ENCODE assay signal across 8 cellular contexts in genomic region chr3:139538733-139539132, GRCh38. TPM values are rescaled to one million over a fixed set of nuclear protein-coding genes. Genes with fewer than 3 reads are reported as not detected.
DNase-seq lines count a peak whose midpoint lies in the region; ATAC-seq and TF ChIP-seq lines count a peak whose summit lies in the region.

No MANE protein-coding gene starts in this region.

- H2BK15ac ChIP-seq in neuronal stem cell (ENCODE audit: low read length): no peak overlapping the region

- H3K4me1 ChIP-seq in A673 (ENCODE audit: insufficient read depth, low read length, poor library complexity, severe bottlenecking): peaks cover 53% of the 10 kb centered on the region
- peaks cover 37 to 39% of the 10 kb centered on the region in 2 donors for H3K4me1 ChIP-seq in neuronal stem cell (ENCODE audit: control insufficient read depth in 2 of 2, insufficient read depth in 1 of 2, low read depth in 1 of 2, low read length in 2 of 2)

- H3K18ac ChIP-seq in neuronal stem cell (ENCODE audit: low read length): peak overlapping the region; percentile 54

- no peak overlapping the region for H3K27ac ChIP-seq in A673 (ENCODE audit: low read depth, low read length, poor library complexity, severe bottlenecking)
- H3K27ac ChIP-seq in neuronal stem cell (replicated peaks; ENCODE audit: low read length): no peak overlapping the region

- H3K14ac ChIP-seq in neuronal stem cell (ENCODE audit: low read length): no peak overlapping the region

- H4K91ac ChIP-seq in neuronal stem cell (ENCODE audit: low read depth, low read length, poor library complexity): no peak overlapping the region

- H3K27me3 Mint-ChIP-seq in WTC11 (ENCODE audit: low read depth): peaks cover 37% of the 10 kb centered on the region

- H3K9me3 ChIP-seq in A673 (ENCODE audit: low read depth, low read length, poor library complexity, severe bottlenecking): no peaks in the 10 kb centered on the region
- H3K9me3 ChIP-seq in neuronal stem cell (replicated peaks in 1 of 2; ENCODE audit: control insufficient read depth in 2 of 2, insufficient read depth in 1 of 2, low read depth in 1 of 2, low read length in 2 of 2): peaks cover 0 to 6% of the 10 kb centered on the region in 2 donors

- no peak overlapping the region for H3K27ac Mint-ChIP-seq in WTC11

- H2AFZ ChIP-seq in neuronal stem cell (ENCODE audit: low read length): no peak overlapping the region

- H3K36me3 Mint-ChIP-seq in WTC11: no peaks in the 10 kb centered on the region

- WGBS in neuronal stem cell (ENCODE audit: extremely low coverage in 2 of 2, insufficient read length in 2 of 2, insufficient replicate concordance in 1 of 2), 2 donors: no CpG with 5 or more reads among the region's 21 CpGs

- no peak overlapping the region for H3K4ac ChIP-seq in neuronal stem cell (ENCODE audit: low read length)

- peak overlapping the region; percentile 95 for H3K4me2 ChIP-seq in neuronal stem cell (ENCODE audit: insufficient read depth, low read length, poor library complexity, severe bottlenecking)

- no peak overlapping the region for H2BK12ac ChIP-seq in neuronal stem cell (ENCODE audit: low read length)

- H3K36me3 ChIP-seq in A673 (ENCODE audit: insufficient read depth, low read length, poor library complexity, severe bottlenecking): no peaks in the 10 kb centered on the region
- H3K36me3 ChIP-seq in neuronal stem cell (replicated peaks in 1 of 2; ENCODE audit: control insufficient read depth in 2 of 2, insufficient read depth in 2 of 2, low read length in 2 of 2): no peaks in the 10 kb centered on the region

- H3K23ac ChIP-seq in neuronal stem cell (ENCODE audit: low read depth, low read length, poor library complexity): peak overlapping the region; percentile 37

- H2BK5ac ChIP-seq in neuronal stem cell (ENCODE audit: low read length): no peak overlapping the region

- POLR2A ChIA-PET in A673 (lab: Charles Lee; ENCODE audit: low non-redundant PET) (no interaction called here), WTC11 (lab: Charles Lee) (no interaction called here)

- DNase-seq in A673 (ENCODE audit: low spot score): no peak
- peak; percentile 32 for DNase-seq in WTC11 (ENCODE audit: low spot score)
- DNase-seq in Right ventricle myocardium inferior (ENCODE audit: missing footprints): peak; percentile 75
- DNase-seq in neuronal stem cell (ENCODE audit: low spot score): no peak
- no peak for DNase-seq in NCI-H2196 (lab: John Stamatoyannopoulos, UW; ENCODE audit: unreplicated experiment)
- no peak for DNase-seq in NCI-H345 treated with DMSO at 0.1 percent for 48 hours (lab: John Stamatoyannopoulos, UW; ENCODE audit: unreplicated experiment)
- DNase-seq in stimulated activated CD4-positive, alpha-beta T cell treated with anti-CD3 and anti-CD28 coated beads, Interleukin-2, amount 100 ng/mL, for 48 hours: no peak
- DNase-seq in A172 (ENCODE audit: low spot score): no peak

- peak overlapping the region; percentile 10 for H2AK5ac ChIP-seq in neuronal stem cell (ENCODE audit: low read depth, low read length)

- H3K4me3 ChIP-seq in A673 (ENCODE audit: low read depth, low read length, poor library complexity, severe bottlenecking) (peak overlapping the region; percentile 54), neuronal stem cell (ENCODE audit: low read length in 2 of 2) (peak overlapping the region in 1 of 2 donors; percentile 62)

- H3K4me1 Mint-ChIP-seq in WTC11: peaks cover 56% of the 10 kb centered on the region

- no peak overlapping the region for H3K9ac ChIP-seq in neuronal stem cell (ENCODE audit: low read depth, low read length, poor library complexity)

- H3K27me3 ChIP-seq in A673 (replicated peaks; ENCODE audit: insufficient read depth, low read depth, low read length, poor library complexity) (no peaks in the 10 kb centered on the region), neuronal stem cell (ENCODE audit: control insufficient read depth in 3 of 3, insufficient read depth in 3 of 3, low read depth in 1 of 3, low read length in 3 of 3) (peaks cover 0 to 48% (median 0%) of the 10 kb centered on the region in 3 experiments)

- peak overlapping the region; percentile 78 for H3K4me3 Mint-ChIP-seq in WTC11

- no peak overlapping the region for H2BK120ac ChIP-seq in neuronal stem cell (ENCODE audit: low read depth, low read length)

- no TSS peak for BruUV-seq in A673 (replicated peaks; lab: Mats Ljungman, UMichigan)

- no peak overlapping the region for H4K8ac ChIP-seq in neuronal stem cell (ENCODE audit: low read depth, low read length)

- TF ChIP-seq CTCF in A673 (conservative IDR thresholded peaks at IDR 0.05; ENCODE audit: low read depth, low read length): no peak
- no peak for TF ChIP-seq CTCF in WTC11 (IDR thresholded peaks at IDR 0.05)

- ATAC-seq in WTC11: peak; percentile 11
- ATAC-seq in Right ventricle myocardium inferior: peak; percentile 44

- no peaks in the 10 kb centered on the region for H3K9me3 Mint-ChIP-seq in WTC11

- CTCF ChIA-PET in A673 (lab: Charles Lee) (no interaction called here), WTC11 (lab: Charles Lee) (no interaction called here)

- no peaks in the 10 kb centered on the region for H3K79me1 ChIP-seq in neuronal stem cell (ENCODE audit: low read depth, low read length)

- intact Hi-C loops in A673 (cut with micrococcal nuclease; ENCODE audit: unreplicated experiment): no loop called here
- intact Hi-C loops in Right ventricle myocardium inferior (cut with DNase I): no loop called here

TF ChIP-seq in WTC11, 78 proteins besides CTCF, POLR2A, EP300 and RAD21:
- TF ChIP-seq, protein P1, sequence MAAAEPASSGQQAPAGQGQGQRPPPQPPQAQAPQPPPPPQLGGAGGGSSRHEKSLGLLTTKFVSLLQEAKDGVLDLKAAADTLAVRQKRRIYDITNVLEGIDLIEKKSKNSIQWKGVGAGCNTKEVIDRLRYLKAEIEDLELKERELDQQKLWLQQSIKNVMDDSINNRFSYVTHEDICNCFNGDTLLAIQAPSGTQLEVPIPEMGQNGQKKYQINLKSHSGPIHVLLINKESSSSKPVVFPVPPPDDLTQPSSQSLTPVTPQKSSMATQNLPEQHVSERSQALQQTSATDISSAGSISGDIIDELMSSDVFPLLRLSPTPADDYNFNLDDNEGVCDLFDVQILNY (CRISPR knock-in tag; IDR thresholded peaks at IDR 0.05): 0 out of 2 replicates have a peak, but pooled peaks have one; percentile 2
- TF ChIP-seq NR3C1 (CRISPR knock-in tag; conservative IDR thresholded peaks at IDR 0.05; ENCODE audit: low read depth) (no peak), CBFB (CRISPR knock-in tag; IDR thresholded peaks at IDR 0.05; ENCODE audit: low read depth) (no peak), NFATC4 (CRISPR knock-in tag; IDR thresholded peaks at IDR 0.05) (no peak), ZNF281 (CRISPR knock-in tag; IDR thresholded peaks at IDR 0.05) (no peak), TP53 (CRISPR knock-in tag; IDR thresholded peaks at IDR 0.05) (no peak)
- TF ChIP-seq, protein P2, sequence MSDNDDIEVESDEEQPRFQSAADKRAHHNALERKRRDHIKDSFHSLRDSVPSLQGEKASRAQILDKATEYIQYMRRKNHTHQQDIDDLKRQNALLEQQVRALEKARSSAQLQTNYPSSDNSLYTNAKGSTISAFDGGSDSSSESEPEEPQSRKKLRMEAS (CRISPR knock-in tag; IDR thresholded peaks at IDR 0.05): no peak
- TF ChIP-seq, protein P3, sequence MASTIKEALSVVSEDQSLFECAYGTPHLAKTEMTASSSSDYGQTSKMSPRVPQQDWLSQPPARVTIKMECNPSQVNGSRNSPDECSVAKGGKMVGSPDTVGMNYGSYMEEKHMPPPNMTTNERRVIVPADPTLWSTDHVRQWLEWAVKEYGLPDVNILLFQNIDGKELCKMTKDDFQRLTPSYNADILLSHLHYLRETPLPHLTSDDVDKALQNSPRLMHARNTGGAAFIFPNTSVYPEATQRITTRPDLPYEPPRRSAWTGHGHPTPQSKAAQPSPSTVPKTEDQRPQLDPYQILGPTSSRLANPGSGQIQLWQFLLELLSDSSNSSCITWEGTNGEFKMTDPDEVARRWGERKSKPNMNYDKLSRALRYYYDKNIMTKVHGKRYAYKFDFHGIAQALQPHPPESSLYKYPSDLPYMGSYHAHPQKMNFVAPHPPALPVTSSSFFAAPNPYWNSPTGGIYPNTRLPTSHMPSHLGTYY (CRISPR knock-in tag; IDR thresholded peaks at IDR 0.05): no peak

RNA-seq across cellular contexts. Expression of gene RBP1, which starts 0.8 kb away (rescaled TPM):
- total RNA-seq in A673 (2021): 45.4 and 49.9 TPM in 2 replicates
- total RNA-seq in WTC11 (2021): 53.3 to 60.3 TPM (median 58.6 TPM) in 3 replicates
- 26.3 TPM for total RNA-seq in Right ventricle myocardium inferior
- polyA plus RNA-seq in neuronal stem cell (2013, experiment 1 of 2): 19.0 TPM
- polyA plus RNA-seq in neuronal stem cell (2013, experiment 2 of 2): 18.2 TPM
- 0.83 and 5.6 TPM in 2 replicates for total RNA-seq in A172 (2014; rRNA removed; shearing (Covaris generic))

Comparison
In these comparisons a context has a peak if more than half of its experiments do, and no peak if none do; other contexts are left out.
1. DNase-seq: peak in WTC11 (single experiment) and Right ventricle myocardium inferior (single experiment); none in A673 (single experiment), neuronal stem cell (single experiment), NCI-H2196 (single experiment), NCI-H345 treated with DMSO at 0.1 percent for 48 hours (single experiment), stimulated activated CD4-positive, alpha-beta T cell treated with anti-CD3 and anti-CD28 coated beads, Interleukin-2, amount 100 ng/mL, for 48 hours (0 of 2) and A172 (single experiment).